In genomic region chr1:54804471-54805132, GRCh38 we compare ENCODE assay signal across 11 cellular contexts. TPM values are rescaled to one million over a fixed set of nuclear protein-coding genes. Genes with fewer than 3 reads are reported as not detected.
DNase-seq lines count a peak whose midpoint lies in the region; ATAC-seq and TF ChIP-seq lines count a peak whose summit lies in the region.
"Had no signal": no experiment of that assay in that cellular context is flagged by ENCODE, and none has a peak within 500 bp of the region (broad histone marks: within the 10 kb centered on the region; RNA-seq: fewer than 3 reads in every experiment).

No MANE protein-coding gene starts in this region.

- DNase-seq in ELR (ENCODE audit: low read depth) (peak; percentile 62), IMR-90 (peak; percentile 4), progenitor cell of endocrine pancreas (ENCODE audit: low spot score, unreplicated experiment) (no peak), DMS79 (lab: John Stamatoyannopoulos, UW) (no peak)
- DNase-seq in activated naive CD8-positive, alpha-beta T cell treated with anti-CD3 and anti-CD28 coated beads for 36 hours: peak; percentile 55
- DNase-seq in naive thymus-derived CD8-positive, alpha-beta T cell: peak in 1 of 10 donors; percentile 7
- DNase-seq: DMS53; NCI-H1694; stimulated activated naive B cell treated with anti-CD40 and anti-IgM and Interleukin-4, amounts not matched to agents 10 μg/mL and 1 μg/mL and 100 μg/mL, for 72 hours had no signal

- H3K56ac ChIP-seq in IMR-90 (ENCODE audit: extremely low read depth, insufficient read depth, low read length): no peak overlapping the region

- H3K4me3 Mint-ChIP-seq in activated naive CD8-positive, alpha-beta T cell treated with anti-CD3 and anti-CD28 coated beads for 36 hours: no peak overlapping the region
- peak overlapping the region in 2 of 10 donors; percentile 17 to 40 for H3K4me3 Mint-ChIP-seq in naive thymus-derived CD8-positive, alpha-beta T cell
- H3K4me3 Mint-ChIP-seq in progenitor cell of endocrine pancreas (ENCODE audit: low read depth): no peak overlapping the region
- H3K4me3 Mint-ChIP-seq: stimulated activated naive B cell treated with anti-CD40 and anti-IgM and Interleukin-4, amounts not matched to agents 10 μg/mL and 1 μg/mL and 100 μg/mL, for 72 hours had no signal

- H2AFZ ChIP-seq in IMR-90 (replicated peaks; ENCODE audit: low read length, poor library complexity): peak overlapping the region; percentile 55

- H2AK9ac ChIP-seq in IMR-90 (replicated peaks; ENCODE audit: low read depth, low read length, poor library complexity): no peak overlapping the region

- H3K4me1 ChIP-seq in IMR-90 (ENCODE audit: control insufficient read depth, insufficient read depth, low read length): no peaks in the 10 kb centered on the region; the same call in 1 of the 2 replicates

- no peak overlapping the region for H3K27ac ChIP-seq in IMR-90 (ENCODE audit: insufficient read depth, low read length)

- H2AK5ac ChIP-seq in IMR-90 (ENCODE audit: low read depth, low read length): no peak overlapping the region

- H4K91ac ChIP-seq in IMR-90 (ENCODE audit: insufficient read depth, low read depth, low read length): no peak overlapping the region

- TF ChIP-seq CTCF in IMR-90 (conservative IDR thresholded peaks at IDR 0.05; ENCODE audit: low read depth, low read length) (no peak), progenitor cell of endocrine pancreas (IDR thresholded peaks at IDR 0.05; ENCODE audit: unreplicated experiment) (no peak)

- no peak for ATAC-seq in IMR-90 (ENCODE audit: low read depth)
- ATAC-seq in naive thymus-derived CD8-positive, alpha-beta T cell: no peak
- ATAC-seq in HG03378 (IDR thresholded peaks at IDR 0.05; ENCODE audit: unreplicated experiment): no peak
- ATAC-seq in GM21515 (IDR thresholded peaks at IDR 0.05; ENCODE audit: unreplicated experiment): no peak
- ATAC-seq: stimulated activated naive B cell treated with anti-CD40 and anti-IgM and Interleukin-4, amounts not matched to agents 10 μg/mL and 1 μg/mL and 100 μg/mL, for 72 hours had no signal

- H2BK20ac ChIP-seq in IMR-90 (ENCODE audit: low read depth, low read length): no peak overlapping the region

- no peak for TF ChIP-seq POLR2A in IMR-90 (IDR thresholded peaks at IDR 0.05; ENCODE audit: low read depth, low read length)

- no TSS peak for BruUV-seq in IMR-90 (replicated peaks; lab: Mats Ljungman, UMichigan)

- in situ Hi-C loops in IMR-90 (cut with MboI; ENCODE audit: low sequenced_read_pairs): no loop called here

- POLR2A ChIA-PET in IMR-90 (lab: Charles Lee; ENCODE audit: unreplicated experiment): no interaction called here
- POLR2A ChIA-PET in naive thymus-derived CD8-positive, alpha-beta T cell (lab: Charles Lee): no interaction called here

- H3K27me3 Mint-ChIP-seq in activated naive CD8-positive, alpha-beta T cell treated with anti-CD3 and anti-CD28 coated beads for 36 hours: no peaks in the 10 kb centered on the region
- H3K27me3 Mint-ChIP-seq in naive thymus-derived CD8-positive, alpha-beta T cell: no peaks in the 10 kb centered on the region
- peaks cover 21% of the 10 kb centered on the region for H3K27me3 Mint-ChIP-seq in progenitor cell of endocrine pancreas
- H3K27me3 Mint-ChIP-seq: stimulated activated naive B cell treated with anti-CD40 and anti-IgM and Interleukin-4, amounts not matched to agents 10 μg/mL and 1 μg/mL and 100 μg/mL, for 72 hours had no signal

- dilution Hi-C loops in IMR-90 (cut with HindIII; ENCODE audit: low sequenced_read_pairs, unreplicated experiment): no loop called here

- H3K36me3 ChIP-seq in IMR-90 (ENCODE audit: control insufficient read depth, insufficient read depth, low read length): no peaks in the 10 kb centered on the region

- no peak overlapping the region for H4K8ac ChIP-seq in IMR-90 (ENCODE audit: low read depth in 2 of 2, low read length in 2 of 2)

- no peak for TF ChIP-seq RAD21 in IMR-90 (IDR thresholded peaks at IDR 0.05; ENCODE audit: low read length)

- H3K4me2 ChIP-seq in IMR-90 (ENCODE audit: low read depth, low read length): no peak overlapping the region

- H2BK5ac ChIP-seq in IMR-90 (ENCODE audit: low read depth, low read length, poor library complexity, severe bottlenecking): no peak overlapping the region

- H3K4me1 Mint-ChIP-seq in activated naive CD8-positive, alpha-beta T cell treated with anti-CD3 and anti-CD28 coated beads for 36 hours: peaks cover 27% of the 10 kb centered on the region
- peaks cover 14 to 52% (median 22%) of the 10 kb centered on the region in 4 donors for H3K4me1 Mint-ChIP-seq in naive thymus-derived CD8-positive, alpha-beta T cell
- H3K4me1 Mint-ChIP-seq in progenitor cell of endocrine pancreas (ENCODE audit: low read depth): no peaks in the 10 kb centered on the region

- H3K79me1 ChIP-seq in IMR-90 (ENCODE audit: low read depth in 1 of 2, low read length in 2 of 2): no peaks in the 10 kb centered on the region

- no CpG with 5 or more reads among the region's 6 CpGs for WGBS in IMR-90 (ENCODE audit: extremely low coverage in 2 of 2, insufficient read length in 1 of 2), 2 experiments

- H3K9me3 Mint-ChIP-seq in activated naive CD8-positive, alpha-beta T cell treated with anti-CD3 and anti-CD28 coated beads for 36 hours: no peaks in the 10 kb centered on the region
- H3K9me3 Mint-ChIP-seq in naive thymus-derived CD8-positive, alpha-beta T cell: no peaks in the 10 kb centered on the region
- no peaks in the 10 kb centered on the region for H3K9me3 Mint-ChIP-seq in progenitor cell of endocrine pancreas (ENCODE audit: low read depth)
- H3K9me3 Mint-ChIP-seq: stimulated activated naive B cell treated with anti-CD40 and anti-IgM and Interleukin-4, amounts not matched to agents 10 μg/mL and 1 μg/mL and 100 μg/mL, for 72 hours had no signal

- no peak overlapping the region for H3K9ac ChIP-seq in IMR-90 (ENCODE audit: low read depth, low read length)

- H4K20me1 ChIP-seq in IMR-90 (ENCODE audit: insufficient read depth, low read length): no peaks in the 10 kb centered on the region

- intact Hi-C loops in IMR-90 (cut with micrococcal nuclease): no loop called here

- H3K9me3 ChIP-seq in IMR-90 (ENCODE audit: control insufficient read depth, insufficient read depth, low read length): no peaks in the 10 kb centered on the region

- no peak overlapping the region for H3K4ac ChIP-seq in IMR-90 (ENCODE audit: low read depth, low read length)

- no peak overlapping the region for H3K14ac ChIP-seq in IMR-90 (replicated peaks; ENCODE audit: low read depth, low read length)

- H2BK120ac ChIP-seq in IMR-90 (ENCODE audit: low read depth, low read length): no peak overlapping the region

- no peaks in the 10 kb centered on the region for H3K36me3 Mint-ChIP-seq in activated naive CD8-positive, alpha-beta T cell treated with anti-CD3 and anti-CD28 coated beads for 36 hours
- H3K36me3 Mint-ChIP-seq in naive thymus-derived CD8-positive, alpha-beta T cell: no peaks in the 10 kb centered on the region
- H3K36me3 Mint-ChIP-seq in progenitor cell of endocrine pancreas (ENCODE audit: insufficient read depth): no peaks in the 10 kb centered on the region
- H3K36me3 Mint-ChIP-seq: stimulated activated naive B cell treated with anti-CD40 and anti-IgM and Interleukin-4, amounts not matched to agents 10 μg/mL and 1 μg/mL and 100 μg/mL, for 72 hours had no signal

- no peak overlapping the region for H4K5ac ChIP-seq in IMR-90 (ENCODE audit: low read depth, low read length)

- H2BK15ac ChIP-seq in IMR-90 (ENCODE audit: low read depth, low read length): no peak overlapping the region

- H3K18ac ChIP-seq in IMR-90 (ENCODE audit: low read depth, low read length): no peak overlapping the region

- CTCF ChIA-PET in IMR-90 (lab: Yijun Ruan, JAX): no interaction called here

- H3K23ac ChIP-seq in IMR-90 (ENCODE audit: low read depth, low read length): no peak overlapping the region

- H3K9me1 ChIP-seq in IMR-90 (ENCODE audit: insufficient read depth, low read length): 0 out of 2 replicates have a peak, but pooled peaks cover 7% of the 10 kb centered on the region

- peaks cover 28% of the 10 kb centered on the region for H3K27me3 ChIP-seq in IMR-90 (ENCODE audit: control insufficient read depth, insufficient read depth, low read length)

- H3K4me3 ChIP-seq in IMR-90 (ENCODE audit: insufficient read depth, low read depth, low read length): no peak overlapping the region

- H3K27ac Mint-ChIP-seq in activated naive CD8-positive, alpha-beta T cell treated with anti-CD3 and anti-CD28 coated beads for 36 hours: peak overlapping the region; percentile 15
- H3K27ac Mint-ChIP-seq in naive thymus-derived CD8-positive, alpha-beta T cell: peak overlapping the region in 6 of 10 donors; percentile 9 to 83 (median 39)
- no peak overlapping the region for H3K27ac Mint-ChIP-seq in progenitor cell of endocrine pancreas
- H3K27ac Mint-ChIP-seq: stimulated activated naive B cell treated with anti-CD40 and anti-IgM and Interleukin-4, amounts not matched to agents 10 μg/mL and 1 μg/mL and 100 μg/mL, for 72 hours had no signal

TF ChIP-seq in IMR-90, 13 proteins besides CTCF, POLR2A, EP300 and RAD21:
- TF ChIP-seq CEBPB (IDR thresholded peaks at IDR 0.05; ENCODE audit: low read depth, low read length) (no peak), SMC3 (IDR thresholded peaks at IDR 0.05; ENCODE audit: low read depth, low read length) (no peak)

RNA-seq across cellular contexts. Expression of gene TTC22, which starts 3.5 kb away (rescaled TPM):
- total RNA-seq in IMR-90 (2012; rRNA removed) (not detected in 2 replicates), progenitor cell of endocrine pancreas (2.4 TPM in 2 replicates)
- not detected in 2 replicates for polyA plus RNA-seq in IMR-90 (2012; rRNA removed)
- polyA plus RNA-seq in IMR-90 (2012; cell fraction: cytosol; rRNA removed): not detected in 2 replicates
- not detected in 2 replicates for polyA plus RNA-seq in IMR-90 (2012; cell fraction: nucleus; rRNA removed; ENCODE audit: low replicate concordance)
- total RNA-seq in activated naive CD8-positive, alpha-beta T cell treated with anti-CD3 and anti-CD28 coated beads for 36 hours: 1 to 10 TPM; 4.8 to 5.3 TPM
- 10 to 100 TPM; 10.8 to 12.6 TPM for total RNA-seq in naive thymus-derived CD8-positive, alpha-beta T cell
- polyA plus RNA-seq in naive thymus-derived CD8-positive, alpha-beta T cell: 1 to 10 TPM; 1.7 to 3.2 (median 2.9) TPM

RNA-seq across cellular contexts. Expression of gene PARS2, which starts 40.3 kb away (rescaled TPM):
- 6.1 and 6.3 TPM in 2 replicates for total RNA-seq in IMR-90 (2012; rRNA removed)
- 2.9 and 3.4 TPM in 2 replicates for polyA plus RNA-seq in IMR-90 (2012; rRNA removed)
- 2.4 and 2.5 TPM in 2 replicates for polyA plus RNA-seq in IMR-90 (2012; cell fraction: cytosol; rRNA removed)
- 0.87 and 0.99 TPM in 2 replicates for polyA plus RNA-seq in IMR-90 (2012; cell fraction: nucleus; rRNA removed; ENCODE audit: low replicate concordance)
- total RNA-seq in activated naive CD8-positive, alpha-beta T cell treated with anti-CD3 and anti-CD28 coated beads for 36 hours: 1 to 10 TPM; 6.4 to 6.6 TPM
- 1 to 10 TPM; 3.2 to 3.3 TPM for total RNA-seq in naive thymus-derived CD8-positive, alpha-beta T cell
- polyA plus RNA-seq in naive thymus-derived CD8-positive, alpha-beta T cell: 1 to 10 TPM; 1.0 to 4.1 (median 2.5) TPM
- 9.1 and 11.0 TPM in 2 replicates for total RNA-seq in progenitor cell of endocrine pancreas

Comparison
In these comparisons a context has a peak if more than half of its experiments do, and no peak if none do; other contexts are left out.
1. DNase-seq: peak in ELR (single experiment), IMR-90 (single experiment) and activated naive CD8-positive, alpha-beta T cell treated with anti-CD3 and anti-CD28 coated beads for 36 hours (single experiment); none in progenitor cell of endocrine pancreas (single experiment) and DMS79 (single experiment).